ENCODE assay signal across 9 cellular contexts in genomic region chr10:13831711-13832110, GRCh38.
DNase-seq lines count a peak whose midpoint lies in the region; ATAC-seq and TF ChIP-seq lines count a peak whose summit lies in the region.
"Had no signal": no experiment of that assay in that cellular context is flagged by ENCODE, and none has a peak within 500 bp of the region (broad histone marks: within the 10 kb centered on the region; RNA-seq: fewer than 3 reads in every experiment).

No MANE protein-coding gene starts in this region.

- H3K27ac ChIP-seq in sigmoid colon: peak overlapping the region; percentile 18 to 53 (median 30)

- TF ChIP-seq POLR2A in sigmoid colon (IDR thresholded peaks at IDR 0.05) (no peak), erythroblast (IDR thresholded peaks at IDR 0.05; ENCODE audit: low read length) (no peak)

- H3K27me3 ChIP-seq in sigmoid colon: no peaks in the 10 kb centered on the region

- no peak for DNase-seq in central memory CD8-positive, alpha-beta T cell (ENCODE audit: low spot score in 2 of 2)
- peak; percentile 32 for DNase-seq in sigmoid colon
- no peak for DNase-seq in NCI-H1436 treated with DMSO at 0.1 percent for 48 hours (lab: John Stamatoyannopoulos, UW)
- DNase-seq in NCI-H1417 treated with DMSO at 0.1 percent for 48 hours (lab: John Stamatoyannopoulos, UW): no peak
- DNase-seq in erythroblast (lab: John Stamatoyannopoulos, UW): no peak

- no peaks in the 10 kb centered on the region for H3K36me3 Mint-ChIP-seq in central memory CD8-positive, alpha-beta T cell (ENCODE audit: insufficient read depth)

- no peak overlapping the region for H3K4me3 ChIP-seq in sigmoid colon

- H3K36me3 ChIP-seq in sigmoid colon: no peaks in the 10 kb centered on the region

- no peaks in the 10 kb centered on the region for H3K9me3 Mint-ChIP-seq in central memory CD8-positive, alpha-beta T cell
- H3K9me3 Mint-ChIP-seq: activated T-helper 1 cell treated with anti-CD3 and anti-CD28 coated beads, Interleukin-12 subunit alpha, Interleukin-12 subunit beta, Interleukin-2, Interleukin-4 antibody, amounts not matched to agents 30 ng/mL and 10 ng/mL and 1 ng/mL, durations not matched to agents 14 hours and 24 hours and 36 hours had no signal

- no peak for TF ChIP-seq EP300 in sigmoid colon (IDR thresholded peaks at IDR 0.05)

- H3K4me3 Mint-ChIP-seq in central memory CD8-positive, alpha-beta T cell: no peak overlapping the region
- H3K4me3 Mint-ChIP-seq: activated T-helper 1 cell treated with anti-CD3 and anti-CD28 coated beads, Interleukin-12 subunit alpha, Interleukin-12 subunit beta, Interleukin-2, Interleukin-4 antibody, amounts not matched to agents 30 ng/mL and 10 ng/mL and 1 ng/mL, durations not matched to agents 14 hours and 24 hours and 36 hours had no signal

- H3K27me3 Mint-ChIP-seq in central memory CD8-positive, alpha-beta T cell: no peaks in the 10 kb centered on the region

- H3K27ac Mint-ChIP-seq in central memory CD8-positive, alpha-beta T cell (ENCODE audit: low read depth): peak overlapping the region; percentile 30
- H3K27ac Mint-ChIP-seq: activated T-helper 1 cell treated with anti-CD3 and anti-CD28 coated beads, Interleukin-12 subunit alpha, Interleukin-12 subunit beta, Interleukin-2, Interleukin-4 antibody, amounts not matched to agents 30 ng/mL and 10 ng/mL and 1 ng/mL, durations not matched to agents 14 hours and 24 hours and 36 hours had no signal

- WGBS in sigmoid colon, 2 donors: 12 to 15% methylated on average over 3 of the region's 3 CpGs

- ATAC-seq in GM19043 (IDR thresholded peaks at IDR 0.05; ENCODE audit: low read depth, unreplicated experiment): peak; percentile 80
- peak; percentile 78 for ATAC-seq in HG03378 (IDR thresholded peaks at IDR 0.05; ENCODE audit: unreplicated experiment)
- no peak for ATAC-seq in central memory CD8-positive, alpha-beta T cell (replicated peaks; ENCODE audit: extremely low read depth, poor library complexity, severe bottlenecking)
- ATAC-seq in HG03097 (IDR thresholded peaks at IDR 0.05; ENCODE audit: low FRiP score, unreplicated experiment): no peak

- intact Hi-C loops in sigmoid colon (cut with DNase I): no loop called here

- no peak for TF ChIP-seq CTCF in sigmoid colon (IDR thresholded peaks at IDR 0.05)

- peaks cover 0 to 23% (median 17%) of the 10 kb centered on the region in 4 donors for H3K4me1 ChIP-seq in sigmoid colon

- H3K4me1 Mint-ChIP-seq in central memory CD8-positive, alpha-beta T cell: peaks cover 9% of the 10 kb centered on the region

- no peaks in the 10 kb centered on the region for H3K9me3 ChIP-seq in sigmoid colon

Comparison
In these comparisons a context has a peak if more than half of its experiments do, and no peak if none do; other contexts are left out.
1. ATAC-seq: peak in GM19043 (single experiment) and HG03378 (single experiment); none in central memory CD8-positive, alpha-beta T cell (single experiment) and HG03097 (single experiment).